In genomic region chr6:113859349-113860164, GRCh38 we compare ENCODE assay signal across 8 cellular contexts. TPM values are rescaled to one million over a fixed set of nuclear protein-coding genes. Genes with fewer than 3 reads are reported as not detected.
A peak's percentile ranks its signal among the peaks of the same experiment; 100 is the strongest.
DNase-seq lines count a peak whose midpoint lies in the region; ATAC-seq and TF ChIP-seq lines count a peak whose summit lies in the region.

No MANE protein-coding gene starts in this region.

- no peaks in the 10 kb centered on the region for H3K9me3 Mint-ChIP-seq in Calu3 (ENCODE audit: low read depth, unreplicated experiment)

- H3K4me3 Mint-ChIP-seq in Calu3 (ENCODE audit: low read depth, unreplicated experiment), result no peak overlapping the region

- peak overlapping the region; percentile 58 for H3K4me3 ChIP-seq in iPS-11a (ENCODE audit: low read depth, low read length)

- BruUV-seq in Calu3 (replicated peaks; lab: Mats Ljungman, UMichigan), result no TSS peak

- TF ChIP-seq CTCF in Calu3 (IDR thresholded peaks at IDR 0.05; ENCODE audit: unreplicated experiment), result no peak

- CTCF ChIA-PET in Calu3 (lab: Charles Lee), result interaction anchor here (0.6 to 1.9 kb wide), 17 partner anchors 11 to 1076 kb away, joined by 3 to 24 read pairs (median 5); no protein-coding TSS in a partner anchor

- H3K4me1 Mint-ChIP-seq in Calu3 (ENCODE audit: low read depth, unreplicated experiment), result no peaks in the 10 kb centered on the region

- H3K27ac Mint-ChIP-seq in Calu3 (ENCODE audit: unreplicated experiment), result no peak overlapping the region

- ATAC-seq in HG03108 (IDR thresholded peaks at IDR 0.05; ENCODE audit: unreplicated experiment) (peak; percentile 0), GM21390 (IDR thresholded peaks at IDR 0.05; ENCODE audit: unreplicated experiment) (no peak), GM18867 (IDR thresholded peaks at IDR 0.05; ENCODE audit: unreplicated experiment) (no peak)

- DNase-seq in Calu3 (peak; percentile 46), astrocyte of the hippocampus (ENCODE audit: low read depth, low spot score) (peak; percentile 74), retina (peak; percentile 68), DMS53 (lab: John Stamatoyannopoulos, UW) (no peak)

- H3K36me3 Mint-ChIP-seq in Calu3 (ENCODE audit: insufficient read depth, unreplicated experiment), result peaks cover 18% of the 10 kb centered on the region

- intact Hi-C loops in Calu3 (cut with micrococcal nuclease; ENCODE audit: unreplicated experiment), result loop anchor here (1.0 to 5.0 kb wide), 5 partner anchors 169 to 737 kb away; no protein-coding TSS in a partner anchor

- H3K27me3 Mint-ChIP-seq in Calu3 (ENCODE audit: unreplicated experiment), result no peaks in the 10 kb centered on the region

RNA-seq across cellular contexts. Expression of gene MARCKS, which starts 2.4 kb away (rescaled TPM):
- 64.6 and 70.1 TPM in 2 replicates for total RNA-seq in Calu3 (2022)
